Comparison of ENCODE assay signal across 8 cellular contexts in the genomic region with DNA sequence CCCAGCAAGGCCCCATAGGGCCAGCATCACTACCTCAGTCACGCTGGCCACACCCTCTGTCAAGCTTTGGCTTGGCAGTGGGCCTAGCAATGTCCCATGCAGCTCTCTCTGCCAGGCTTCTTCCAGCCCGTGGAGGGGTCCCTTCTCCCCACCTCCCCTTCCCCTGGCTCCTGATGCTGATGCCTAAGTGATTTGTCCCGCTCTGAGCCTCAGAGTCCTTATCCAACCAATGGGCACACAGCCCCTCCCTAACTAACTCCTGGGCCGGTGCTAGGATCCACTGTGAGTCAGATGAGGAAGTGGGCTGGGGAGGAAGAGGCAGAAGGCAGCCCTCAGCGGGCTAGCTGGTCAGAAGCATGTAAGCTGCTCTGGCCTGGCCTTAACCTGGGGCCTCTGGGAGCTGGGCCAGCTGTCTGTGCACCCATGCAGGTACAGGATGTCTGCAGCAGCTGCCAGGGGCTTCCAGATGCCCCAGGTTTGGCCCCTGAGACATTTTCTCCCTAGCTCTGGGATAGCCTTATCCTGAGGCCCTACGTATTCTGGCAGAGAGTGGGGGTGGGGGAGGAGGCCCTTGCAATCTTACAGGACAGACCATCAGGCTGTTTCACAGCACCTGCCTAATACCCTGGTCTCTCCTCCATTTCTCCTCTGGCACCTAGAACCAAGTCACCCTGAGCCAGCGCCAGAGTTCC. TPM values are rescaled to one million over a fixed set of nuclear protein-coding genes. Genes with fewer than 3 reads are reported as not detected.
DNase-seq lines count a peak whose midpoint lies in the region; ATAC-seq and TF ChIP-seq lines count a peak whose summit lies in the region.

No MANE protein-coding gene starts in this region.

- peak; percentile 36 for DNase-seq in BE2C
- peak in 1 of 34 experiments; percentile 30 for DNase-seq in T-cell
- no peak for DNase-seq in NCI-H187 (lab: John Stamatoyannopoulos, UW)

- H3K4me1 ChIP-seq in BE2C (peaks cover 5% of the 10 kb centered on the region; the same call in 1 of the 2 replicates), muscle layer of duodenum (ENCODE audit: control insufficient read depth in 1 of 2, insufficient read depth in 2 of 2, low read length in 2 of 2) (peaks cover 26 to 46% of the 10 kb centered on the region in 2 donors)

- no peak overlapping the region for H3K27ac Mint-ChIP-seq in T-cell

- CTCF ChIA-PET in T-cell (lab: Charles Lee): no interaction called here

- H3K9me3 Mint-ChIP-seq in T-cell: no peaks in the 10 kb centered on the region

- peak overlapping the region; percentile 84 for H3K27ac ChIP-seq in muscle layer of duodenum (ENCODE audit: low read length)

- peak; percentile 52 for ATAC-seq in GM18870 (IDR thresholded peaks at IDR 0.05; ENCODE audit: unreplicated experiment)
- ATAC-seq in HG03457 (IDR thresholded peaks at IDR 0.05; ENCODE audit: unreplicated experiment): peak; percentile 40
- no peak for ATAC-seq in T-cell (replicated peaks in 1 of 4)
- ATAC-seq in esophagus mucosa: peak; percentile 86
- ATAC-seq in GM19455 (IDR thresholded peaks at IDR 0.05; ENCODE audit: unreplicated experiment): no peak

- H3K36me3 ChIP-seq in BE2C (no peaks in the 10 kb centered on the region), muscle layer of duodenum (ENCODE audit: control insufficient read depth in 1 of 2, insufficient read depth in 2 of 2, low read length in 2 of 2) (peaks cover 7 to 9% of the 10 kb centered on the region in 2 donors)

- H3K36me3 Mint-ChIP-seq in T-cell: peaks cover 12% of the 10 kb centered on the region

- no peak for TF ChIP-seq CTCF in BE2C (IDR thresholded peaks at IDR 0.05; ENCODE audit: low read depth, low read length)

- H3K27me3 Mint-ChIP-seq in T-cell: no peaks in the 10 kb centered on the region

- H3K9me3 ChIP-seq in BE2C (no peaks in the 10 kb centered on the region), muscle layer of duodenum (ENCODE audit: control insufficient read depth in 1 of 2, low read length in 2 of 2) (no peaks in the 10 kb centered on the region)

- H3K4me3 ChIP-seq in BE2C (ENCODE audit: low read depth, low read length): peak overlapping the region; percentile 53
- H3K4me3 ChIP-seq in muscle layer of duodenum (ENCODE audit: low read depth in 1 of 2, low read length in 2 of 2): peak overlapping the region; percentile 70 to 77

- POLR2A ChIA-PET in T-cell (lab: Charles Lee): interaction anchor here in 1 of 2 donors (1.1 kb wide), 1 partner anchor 16 kb away, joined by 3 read pairs; no protein-coding TSS in a partner anchor

- H3K4me3 Mint-ChIP-seq in T-cell: peak overlapping the region; percentile 58 to 82 (median 80)

- H3K27me3 ChIP-seq in BE2C: no peaks in the 10 kb centered on the region
- no peaks in the 10 kb centered on the region for H3K27me3 ChIP-seq in muscle layer of duodenum (ENCODE audit: low read depth, low read length)

- peaks cover 6 to 27% (median 13%) of the 10 kb centered on the region in 3 donors for H3K4me1 Mint-ChIP-seq in T-cell

RNA-seq across cellular contexts. Expression of a gene that starts 0.7 kb away (rescaled TPM):
- 3.4 TPM for polyA plus RNA-seq in BE2C (2012; ENCODE audit: insufficient read depth, insufficient read length, low read depth)
- total RNA-seq in T-cell (1 to 10 TPM in 2 of 5 donors, under 1 TPM in 3; 0.53 to 1.2 (median 0.98) TPM), esophagus mucosa (3.7 TPM)

RNA-seq across cellular contexts. Expression of a gene that starts 32.6 kb away (rescaled TPM):
- not detected for polyA plus RNA-seq in BE2C (2012; ENCODE audit: insufficient read depth, insufficient read length, low read depth)
- total RNA-seq in T-cell (not detected), esophagus mucosa (not detected)

RNA-seq across cellular contexts. Expression of a gene that starts 49.8 kb away (rescaled TPM):
- not detected for polyA plus RNA-seq in BE2C (2012; ENCODE audit: insufficient read depth, insufficient read length, low read depth)
- not detected for total RNA-seq in T-cell
- not detected for total RNA-seq in esophagus mucosa

RNA-seq across cellular contexts. Expression of a gene that starts 52.3 kb away (rescaled TPM):
- 20.9 TPM for polyA plus RNA-seq in BE2C (2012; ENCODE audit: insufficient read depth, insufficient read length, low read depth)
- total RNA-seq in T-cell (100 to 1,000 TPM; 185 to 252 (median 209) TPM), esophagus mucosa (25.4 TPM)

Comparison
In these comparisons a context has a peak if more than half of its experiments do, and no peak if none do; other contexts are left out.
1. ATAC-seq: peak in GM18870 (single experiment), HG03457 (single experiment) and esophagus mucosa (single experiment); none in T-cell (0 of 4) and GM19455 (single experiment).